Comparison of ENCODE assay signal across 19 cellular contexts in the genomic region with DNA sequence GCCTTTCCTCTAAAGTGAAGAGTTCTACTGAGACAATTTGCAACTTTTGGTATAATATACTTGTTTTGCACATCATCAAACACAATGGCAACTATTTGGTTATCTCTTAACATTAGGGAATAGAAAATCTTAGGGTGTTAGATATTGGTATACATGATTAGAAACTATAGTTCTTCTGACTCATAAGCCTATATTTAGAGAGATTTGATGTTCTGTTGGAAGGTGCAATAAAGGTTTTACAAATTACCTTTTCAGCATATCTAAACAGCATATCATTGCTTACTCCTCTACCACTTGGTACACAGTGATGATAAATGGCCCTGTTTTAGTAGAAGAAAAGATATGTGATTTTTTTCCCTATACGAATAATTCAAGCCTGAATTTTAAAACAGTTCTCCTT. TPM values are rescaled to one million over a fixed set of nuclear protein-coding genes. Genes with fewer than 3 reads are reported as not detected.
DNase-seq lines count a peak whose midpoint lies in the region; ATAC-seq and FAIRE-seq lines count a peak whose summit lies in the region.
"Had no signal": no experiment of that assay in that cellular context is flagged by ENCODE, and none has a peak within 500 bp of the region (broad histone marks: within the 10 kb centered on the region; RNA-seq: fewer than 3 reads in every experiment).

No MANE protein-coding gene starts in this region.

- peak; percentile 45 for FAIRE-seq in GM18507 (lab: Jason Lieb, UNC)

- H3K36me3 Mint-ChIP-seq in activated T-helper 1 cell treated with anti-CD3 and anti-CD28 coated beads, Interleukin-12 subunit alpha, Interleukin-12 subunit beta, Interleukin-2, Interleukin-4 antibody, amounts not matched to agents 30 ng/mL and 10 ng/mL and 1 ng/mL, durations not matched to agents 14 hours and 24 hours and 36 hours (ENCODE audit: low read depth): peaks cover 44% of the 10 kb centered on the region
- H3K36me3 Mint-ChIP-seq in naive thymus-derived CD8-positive, alpha-beta T cell: peaks cover 26 to 43% (median 36%) of the 10 kb centered on the region in 3 donors

- ATAC-seq in activated CD4-positive, CD25-positive, alpha-beta regulatory T cell treated with anti-CD3 and anti-CD28 coated beads, Interleukin-2, amount 50 U/mL, for 24 hours: peak; percentile 65 to 67
- no peak for ATAC-seq in naive thymus-derived CD8-positive, alpha-beta T cell
- no peak for ATAC-seq in HG02852 (IDR thresholded peaks at IDR 0.05; ENCODE audit: unreplicated experiment)
- ATAC-seq in HG03175 (IDR thresholded peaks at IDR 0.05; ENCODE audit: unreplicated experiment): no peak
- ATAC-seq: SK-N-SH treated with all-trans-retinoic acid at 6 μM for 48 hours had no signal

- H3K9me3 Mint-ChIP-seq in activated T-helper 1 cell treated with anti-CD3 and anti-CD28 coated beads, Interleukin-12 subunit alpha, Interleukin-12 subunit beta, Interleukin-2, Interleukin-4 antibody, amounts not matched to agents 30 ng/mL and 10 ng/mL and 1 ng/mL, durations not matched to agents 14 hours and 24 hours and 36 hours: no peaks in the 10 kb centered on the region
- H3K9me3 Mint-ChIP-seq in naive thymus-derived CD8-positive, alpha-beta T cell: peaks cover 0 to 17% (median 5%) of the 10 kb centered on the region in 9 donors
- H3K9me3 Mint-ChIP-seq: brain had no signal

- H3K4me1 Mint-ChIP-seq in activated T-helper 1 cell treated with anti-CD3 and anti-CD28 coated beads, Interleukin-12 subunit alpha, Interleukin-12 subunit beta, Interleukin-2, Interleukin-4 antibody, amounts not matched to agents 30 ng/mL and 10 ng/mL and 1 ng/mL, durations not matched to agents 14 hours and 24 hours and 36 hours (ENCODE audit: low read depth): peaks cover 65% of the 10 kb centered on the region
- H3K4me1 Mint-ChIP-seq in naive thymus-derived CD8-positive, alpha-beta T cell: peaks cover 21 to 81% (median 67%) of the 10 kb centered on the region in 4 donors
- H3K4me1 Mint-ChIP-seq: brain had no signal

- H3K27ac ChIP-seq in substantia nigra (ENCODE audit: low read depth, low read length, poor library complexity, severe bottlenecking): no peak overlapping the region
- H3K27ac ChIP-seq: suprapubic skin, WERI-Rb-1 had no signal

- POLR2A ChIA-PET in naive thymus-derived CD8-positive, alpha-beta T cell (lab: Charles Lee): interaction anchor here (0.6 to 2.5 kb wide), 5 partner anchors 9 to 347 kb away, joined by 3 to 10 read pairs (median 6); a partner anchor contains a TSS

- DNase-seq in activated CD4-positive, CD25-positive, alpha-beta regulatory T cell (lab: John Stamatoyannopoulos, UW): no peak
- no peak for DNase-seq in GM18507 (ENCODE audit: extremely low spot score, insufficient read length, low read depth)
- no peak for DNase-seq in activated T-helper 1 cell treated with anti-CD3 and anti-CD28 coated beads, Interleukin-12 subunit alpha, Interleukin-12 subunit beta, Interleukin-2, Interleukin-4 antibody, amounts not matched to agents 30 ng/mL and 10 ng/mL and 1 ng/mL, durations not matched to agents 14 hours and 24 hours and 36 hours (ENCODE audit: low spot score)
- no peak for DNase-seq in naive thymus-derived CD8-positive, alpha-beta T cell
- no peak for DNase-seq in substantia nigra (lab: John Stamatoyannopoulos, UW)
- DNase-seq: COR-L47, GDM1, NCI-H1694 treated with DMSO at 0.1 percent for 48 hours, NCI-H510A, PC-9, WERI-Rb-1 had no signal

- H3K4me3 Mint-ChIP-seq in activated T-helper 1 cell treated with anti-CD3 and anti-CD28 coated beads, Interleukin-12 subunit alpha, Interleukin-12 subunit beta, Interleukin-2, Interleukin-4 antibody, amounts not matched to agents 30 ng/mL and 10 ng/mL and 1 ng/mL, durations not matched to agents 14 hours and 24 hours and 36 hours: no peak overlapping the region
- peak overlapping the region; percentile 79 to 98 (median 94) for H3K4me3 Mint-ChIP-seq in naive thymus-derived CD8-positive, alpha-beta T cell
- H3K4me3 Mint-ChIP-seq: brain had no signal

- H3K27ac Mint-ChIP-seq in activated T-helper 1 cell treated with anti-CD3 and anti-CD28 coated beads, Interleukin-12 subunit alpha, Interleukin-12 subunit beta, Interleukin-2, Interleukin-4 antibody, amounts not matched to agents 30 ng/mL and 10 ng/mL and 1 ng/mL, durations not matched to agents 14 hours and 24 hours and 36 hours: peak overlapping the region; percentile 52
- H3K27ac Mint-ChIP-seq in naive thymus-derived CD8-positive, alpha-beta T cell: peak overlapping the region; percentile 94 to 99 (median 98)

- no peaks in the 10 kb centered on the region for H3K27me3 Mint-ChIP-seq in activated T-helper 1 cell treated with anti-CD3 and anti-CD28 coated beads, Interleukin-12 subunit alpha, Interleukin-12 subunit beta, Interleukin-2, Interleukin-4 antibody, amounts not matched to agents 30 ng/mL and 10 ng/mL and 1 ng/mL, durations not matched to agents 14 hours and 24 hours and 36 hours (ENCODE audit: insufficient read depth)
- H3K27me3 Mint-ChIP-seq in naive thymus-derived CD8-positive, alpha-beta T cell: no peaks in the 10 kb centered on the region
- H3K27me3 Mint-ChIP-seq: brain had no signal

- intact Hi-C loops in activated T-helper 1 cell treated with anti-CD3 and anti-CD28 coated beads, Interleukin-12 subunit alpha, Interleukin-12 subunit beta, Interleukin-2, Interleukin-4 antibody, amounts not matched to agents 30 ng/mL and 10 ng/mL and 1 ng/mL, durations not matched to agents 14 hours and 24 hours and 36 hours (cut with micrococcal nuclease): loop anchor here (1.0 to 5.0 kb wide), 2 partner anchors 14 to 335 kb away; a partner anchor contains a TSS

RNA-seq across cellular contexts. Expression of a gene that starts 6.2 kb away (rescaled TPM):
- total RNA-seq in activated T-helper 1 cell treated with anti-CD3 and anti-CD28 coated beads, Interleukin-12 subunit alpha, Interleukin-12 subunit beta, Interleukin-2, Interleukin-4 antibody, amounts not matched to agents 30 ng/mL and 10 ng/mL and 1 ng/mL, durations not matched to agents 14 hours and 24 hours and 36 hours: 21.7 and 25.1 TPM in 2 replicates
- total RNA-seq in naive thymus-derived CD8-positive, alpha-beta T cell: 100 to 1,000 TPM; 146 to 159 TPM
- 10 to 100 TPM; 69.5 to 82.1 (median 79.7) TPM for polyA plus RNA-seq in naive thymus-derived CD8-positive, alpha-beta T cell
- total RNA-seq: kidney epithelial cell, PC-9 had no signal

RNA-seq across cellular contexts. Expression of a gene that starts 10.6 kb away (rescaled TPM):
- total RNA-seq in activated T-helper 1 cell treated with anti-CD3 and anti-CD28 coated beads, Interleukin-12 subunit alpha, Interleukin-12 subunit beta, Interleukin-2, Interleukin-4 antibody, amounts not matched to agents 30 ng/mL and 10 ng/mL and 1 ng/mL, durations not matched to agents 14 hours and 24 hours and 36 hours: 0.10 TPM in 2 replicates
- 1 to 10 TPM in 1 of 2 experiments, under 1 TPM in 1; 0.70 to 1.3 TPM for total RNA-seq in naive thymus-derived CD8-positive, alpha-beta T cell
- not detected for polyA plus RNA-seq in naive thymus-derived CD8-positive, alpha-beta T cell
- total RNA-seq: A172, kidney epithelial cell, PC-9, suprapubic skin had no signal

RNA-seq across cellular contexts. Expression of a gene that starts 13.8 kb away (rescaled TPM):
- 46.3 and 47.9 TPM in 2 replicates for total RNA-seq in activated T-helper 1 cell treated with anti-CD3 and anti-CD28 coated beads, Interleukin-12 subunit alpha, Interleukin-12 subunit beta, Interleukin-2, Interleukin-4 antibody, amounts not matched to agents 30 ng/mL and 10 ng/mL and 1 ng/mL, durations not matched to agents 14 hours and 24 hours and 36 hours
- 100 to 1,000 TPM; 113 to 119 TPM for total RNA-seq in naive thymus-derived CD8-positive, alpha-beta T cell
- polyA plus RNA-seq in naive thymus-derived CD8-positive, alpha-beta T cell: 10 to 100 TPM; 44.3 to 57.0 (median 53.3) TPM
- total RNA-seq: kidney epithelial cell, PC-9 had no signal

Comparison
In these comparisons a context has a peak if more than half of its experiments do, and no peak if none do; other contexts are left out.
1. ATAC-seq: peak in activated CD4-positive, CD25-positive, alpha-beta regulatory T cell treated with anti-CD3 and anti-CD28 coated beads, Interleukin-2, amount 50 U/mL, for 24 hours (2 of 2); none in naive thymus-derived CD8-positive, alpha-beta T cell (0 of 2), HG02852 (single experiment) and HG03175 (single experiment).